Comparison of ENCODE assay signal across 8 cellular contexts in genomic region chr7:92833766-92834605, GRCh38. TPM values are rescaled to one million over a fixed set of nuclear protein-coding genes. Genes with fewer than 3 reads are reported as not detected.
A peak's percentile ranks its signal among the peaks of the same experiment; 100 is the strongest.
DNase-seq lines count a peak whose midpoint lies in the region; ATAC-seq and TF ChIP-seq lines count a peak whose summit lies in the region.

No MANE protein-coding gene starts in this region.

- no peaks in the 10 kb centered on the region for H3K27me3 Mint-ChIP-seq in CD8-positive, alpha-beta memory T cell
- H3K27me3 Mint-ChIP-seq in nephron progenitor cell (ENCODE audit: low read depth, poor library complexity) = no peaks in the 10 kb centered on the region

- H3K9me3 ChIP-seq in CD8-positive, alpha-beta memory T cell (ENCODE audit: low read length) = no peaks in the 10 kb centered on the region
- H3K9me3 ChIP-seq in Peyer's patch = no peaks in the 10 kb centered on the region

- DNase-seq in CD8-positive, alpha-beta memory T cell = peak; percentile 64 to 82 (median 66)
- DNase-seq in Peyer's patch (peak; percentile 79 to 93 (median 92)), fibroblast of the aortic adventitia (ENCODE audit: low read depth) (peak; percentile 70), nephron progenitor cell (peak; percentile 84), superior temporal gyrus (ENCODE audit: extremely low spot score) (peak; percentile 70)
- DNase-seq in activated T-helper 9 cell treated with anti-CD3 and anti-CD28 coated beads, Interleukin-2, amount 50 U/mL, for 16 hours (ENCODE audit: low read depth) = peak; percentile 75

- peaks cover 0 to 2% (median 0%) of the 10 kb centered on the region in 5 donors for H3K9me3 Mint-ChIP-seq in CD8-positive, alpha-beta memory T cell
- H3K9me3 Mint-ChIP-seq in nephron progenitor cell = no peaks in the 10 kb centered on the region

- H3K27me3 ChIP-seq in CD8-positive, alpha-beta memory T cell (ENCODE audit: insufficient read depth, low read length, poor library complexity, severe bottlenecking) = no peaks in the 10 kb centered on the region
- H3K27me3 ChIP-seq in Peyer's patch = no peaks in the 10 kb centered on the region

- POLR2A ChIA-PET in CD8-positive, alpha-beta memory T cell (lab: Charles Lee) = interaction anchor here (0.7 to 1.6 kb wide), 3 partner anchors 25 to 306 kb away, joined by 3 to 6 read pairs (median 3); partner anchors contain the start of genes PEX1 and RBM48

- H3K27ac ChIP-seq in CD8-positive, alpha-beta memory T cell (ENCODE audit: low read depth, low read length) = peak overlapping the region; percentile 73
- H3K27ac ChIP-seq in Peyer's patch = peak overlapping the region; percentile 81 to 93 (median 85)

- TF ChIP-seq CTCF in Peyer's patch (IDR thresholded peaks at IDR 0.05) (peak in 4 of 6 experiments; percentile 15 to 42 (median 34)), fibroblast of the aortic adventitia (IDR thresholded peaks at IDR 0.05; ENCODE audit: insufficient read depth, low read length) (peak; percentile 24), nephron progenitor cell (IDR thresholded peaks at IDR 0.05) (no peak)

- peak; percentile 74 for TF ChIP-seq POLR2A in GM19099 (IDR thresholded peaks at IDR 0.05; ENCODE audit: extremely low read depth, insufficient read length, low read depth)
- peak; percentile 54 to 59 for TF ChIP-seq POLR2A in Peyer's patch (IDR thresholded peaks at IDR 0.05)

- peak overlapping the region; percentile 94 to 100 (median 97) for H3K4me3 Mint-ChIP-seq in CD8-positive, alpha-beta memory T cell
- peak overlapping the region; percentile 98 for H3K4me3 Mint-ChIP-seq in nephron progenitor cell

- peak overlapping the region; percentile 65 to 98 (median 92) for H3K27ac Mint-ChIP-seq in CD8-positive, alpha-beta memory T cell
- peak overlapping the region; percentile 99 for H3K27ac Mint-ChIP-seq in nephron progenitor cell

- peak; percentile 47 for ATAC-seq in HG03378 (IDR thresholded peaks at IDR 0.05; ENCODE audit: unreplicated experiment)

- H3K4me1 ChIP-seq in CD8-positive, alpha-beta memory T cell (ENCODE audit: insufficient read depth, low read length) = peaks cover 39% of the 10 kb centered on the region
- H3K4me1 ChIP-seq in Peyer's patch = peaks cover 0 to 36% (median 3%) of the 10 kb centered on the region in 4 donors

- no peaks in the 10 kb centered on the region for H3K36me3 ChIP-seq in CD8-positive, alpha-beta memory T cell (ENCODE audit: insufficient read depth, low read length)
- no peaks in the 10 kb centered on the region for H3K36me3 ChIP-seq in Peyer's patch

- CTCF ChIA-PET in CD8-positive, alpha-beta memory T cell (lab: Charles Lee) = interaction anchor here (0.7 to 4.0 kb wide), 31 partner anchors 8 to 286 kb away, joined by 3 to 46 read pairs (median 6); no protein-coding TSS in a partner anchor

- H3K36me3 Mint-ChIP-seq in CD8-positive, alpha-beta memory T cell = peaks cover 0 to 29% (median 0%) of the 10 kb centered on the region in 3 donors
- H3K36me3 Mint-ChIP-seq in nephron progenitor cell (ENCODE audit: low read depth) = peaks cover 5% of the 10 kb centered on the region

- peak overlapping the region; percentile 81 for H3K4me3 ChIP-seq in CD8-positive, alpha-beta memory T cell (ENCODE audit: low read length)
- H3K4me3 ChIP-seq in Peyer's patch = peak overlapping the region; percentile 76 to 91 (median 78)
- H3K4me3 ChIP-seq in fibroblast of the aortic adventitia (ENCODE audit: low read depth, low read length) = peak overlapping the region; percentile 96

- H3K4me1 Mint-ChIP-seq in CD8-positive, alpha-beta memory T cell = peaks cover 44 to 54% (median 49%) of the 10 kb centered on the region in 3 donors
- peaks cover 52% of the 10 kb centered on the region for H3K4me1 Mint-ChIP-seq in nephron progenitor cell

RNA-seq across cellular contexts. Expression of gene CDK6, which starts 2.4 kb away (rescaled TPM):
- 100 to 1,000 TPM; 231 to 235 TPM for total RNA-seq in CD8-positive, alpha-beta memory T cell
- polyA plus RNA-seq in CD8-positive, alpha-beta memory T cell = 20.7 TPM
- total RNA-seq in Peyer's patch (10 to 100 TPM; 25.6 to 75.1 (median 55.4) TPM), fibroblast of the aortic adventitia (ENCODE audit: low replicate concordance) (11.6 and 36.0 TPM in 2 replicates)

Comparison
In these comparisons a context has a peak if more than half of its experiments do, and no peak if none do; other contexts are left out.
1. Peak in every context shown above with its lines: DNase-seq, ATAC-seq, H3K4me3 ChIP-seq and H3K27ac ChIP-seq.